ENCODE assay signal across 1 cellular context in genomic region chr14:23621204-23621931, GRCh38.
TF ChIP-seq lines count a peak whose summit lies in the region.

No MANE protein-coding gene starts in this region.

TF ChIP-seq in HepG2, 621 proteins besides CTCF, POLR2A, EP300 and RAD21 (continues in another document):
- no peak for TF ChIP-seq ZNF720 (CRISPR knock-in tag; IDR thresholded peaks at IDR 0.05)
- TF ChIP-seq ZNF251 (CRISPR knock-in tag; IDR thresholded peaks at IDR 0.05), result 0 out of 2 replicates have a peak, but pooled peaks have one; percentile 22
- TF ChIP-seq MEIS1 (CRISPR knock-in tag; IDR thresholded peaks at IDR 0.05; ENCODE audit: borderline replicate concordance), result no peak; the same call in 1 of the 2 replicates
- no peak for TF ChIP-seq CREM (IDR thresholded peaks at IDR 0.05)
- TF ChIP-seq CREM (CRISPR knock-in tag; IDR thresholded peaks at IDR 0.05), result no peak
- no peak for TF ChIP-seq POLR2AphosphoS5 (IDR thresholded peaks at IDR 0.05; ENCODE audit: low read depth, low read length)
- TF ChIP-seq, protein P1, sequence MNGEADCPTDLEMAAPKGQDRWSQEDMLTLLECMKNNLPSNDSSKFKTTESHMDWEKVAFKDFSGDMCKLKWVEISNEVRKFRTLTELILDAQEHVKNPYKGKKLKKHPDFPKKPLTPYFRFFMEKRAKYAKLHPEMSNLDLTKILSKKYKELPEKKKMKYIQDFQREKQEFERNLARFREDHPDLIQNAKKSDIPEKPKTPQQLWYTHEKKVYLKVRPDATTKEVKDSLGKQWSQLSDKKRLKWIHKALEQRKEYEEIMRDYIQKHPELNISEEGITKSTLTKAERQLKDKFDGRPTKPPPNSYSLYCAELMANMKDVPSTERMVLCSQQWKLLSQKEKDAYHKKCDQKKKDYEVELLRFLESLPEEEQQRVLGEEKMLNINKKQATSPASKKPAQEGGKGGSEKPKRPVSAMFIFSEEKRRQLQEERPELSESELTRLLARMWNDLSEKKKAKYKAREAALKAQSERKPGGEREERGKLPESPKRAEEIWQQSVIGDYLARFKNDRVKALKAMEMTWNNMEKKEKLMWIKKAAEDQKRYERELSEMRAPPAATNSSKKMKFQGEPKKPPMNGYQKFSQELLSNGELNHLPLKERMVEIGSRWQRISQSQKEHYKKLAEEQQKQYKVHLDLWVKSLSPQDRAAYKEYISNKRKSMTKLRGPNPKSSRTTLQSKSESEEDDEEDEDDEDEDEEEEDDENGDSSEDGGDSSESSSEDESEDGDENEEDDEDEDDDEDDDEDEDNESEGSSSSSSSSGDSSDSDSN (CRISPR knock-in tag; IDR thresholded peaks at IDR 0.05), result no peak
- peak; percentile 50; the same call in 1 of the 2 replicates for TF ChIP-seq YEATS2 (CRISPR knock-in tag; IDR thresholded peaks at IDR 0.05; ENCODE audit: borderline replicate concordance)
- TF ChIP-seq, protein P2, sequence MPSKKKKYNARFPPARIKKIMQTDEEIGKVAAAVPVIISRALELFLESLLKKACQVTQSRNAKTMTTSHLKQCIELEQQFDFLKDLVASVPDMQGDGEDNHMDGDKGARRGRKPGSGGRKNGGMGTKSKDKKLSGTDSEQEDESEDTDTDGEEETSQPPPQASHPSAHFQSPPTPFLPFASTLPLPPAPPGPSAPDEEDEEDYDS (CRISPR knock-in tag; IDR thresholded peaks at IDR 0.05), result no peak
- 0 out of 2 replicates have a peak, but pooled peaks have one; percentile 36 for TF ChIP-seq ZNF580 (CRISPR knock-in tag; IDR thresholded peaks at IDR 0.05; ENCODE audit: borderline replicate concordance, low read depth)
- no peak for TF ChIP-seq JUNB (CRISPR knock-in tag; IDR thresholded peaks at IDR 0.05; ENCODE audit: borderline replicate concordance)
- no peak for TF ChIP-seq ZNF747 (CRISPR knock-in tag; IDR thresholded peaks at IDR 0.05; ENCODE audit: borderline replicate concordance)
- TF ChIP-seq HIC2 (CRISPR knock-in tag; IDR thresholded peaks at IDR 0.05; ENCODE audit: low read depth), result 0 out of 2 replicates have a peak, but pooled peaks have one; percentile 33
- no peak for TF ChIP-seq ZNF549 (CRISPR knock-in tag; IDR thresholded peaks at IDR 0.05)
- TF ChIP-seq RELA (CRISPR knock-in tag; IDR thresholded peaks at IDR 0.05), result no peak
- no peak for TF ChIP-seq ZNF513 (CRISPR knock-in tag; conservative IDR thresholded peaks at IDR 0.05)
- no peak for TF ChIP-seq ZNF225 (CRISPR knock-in tag; IDR thresholded peaks at IDR 0.05)
- 0 out of 2 replicates have a peak, but pooled peaks have one; percentile 46 for TF ChIP-seq FOXC1 (CRISPR knock-in tag; IDR thresholded peaks at IDR 0.05; ENCODE audit: borderline replicate concordance)
- TF ChIP-seq ZNF772 (CRISPR knock-in tag; IDR thresholded peaks at IDR 0.05), result no peak
- no peak for TF ChIP-seq SOX5 (CRISPR knock-in tag; IDR thresholded peaks at IDR 0.05; ENCODE audit: borderline replicate concordance)
- no peak; the same call in 1 of the 2 replicates for TF ChIP-seq HMGXB3 (CRISPR knock-in tag; IDR thresholded peaks at IDR 0.05; ENCODE audit: borderline replicate concordance)
- no peak for TF ChIP-seq SIN3B (IDR thresholded peaks at IDR 0.05; ENCODE audit: low read length)
- no peak for TF ChIP-seq ELF4 (CRISPR knock-in tag; IDR thresholded peaks at IDR 0.05; ENCODE audit: borderline replicate concordance)
- TF ChIP-seq ZNF777 (CRISPR knock-in tag; IDR thresholded peaks at IDR 0.05), result no peak
- no peak for TF ChIP-seq SKI (IDR thresholded peaks at IDR 0.05; ENCODE audit: partially characterized antibody)
- TF ChIP-seq, protein P3, sequence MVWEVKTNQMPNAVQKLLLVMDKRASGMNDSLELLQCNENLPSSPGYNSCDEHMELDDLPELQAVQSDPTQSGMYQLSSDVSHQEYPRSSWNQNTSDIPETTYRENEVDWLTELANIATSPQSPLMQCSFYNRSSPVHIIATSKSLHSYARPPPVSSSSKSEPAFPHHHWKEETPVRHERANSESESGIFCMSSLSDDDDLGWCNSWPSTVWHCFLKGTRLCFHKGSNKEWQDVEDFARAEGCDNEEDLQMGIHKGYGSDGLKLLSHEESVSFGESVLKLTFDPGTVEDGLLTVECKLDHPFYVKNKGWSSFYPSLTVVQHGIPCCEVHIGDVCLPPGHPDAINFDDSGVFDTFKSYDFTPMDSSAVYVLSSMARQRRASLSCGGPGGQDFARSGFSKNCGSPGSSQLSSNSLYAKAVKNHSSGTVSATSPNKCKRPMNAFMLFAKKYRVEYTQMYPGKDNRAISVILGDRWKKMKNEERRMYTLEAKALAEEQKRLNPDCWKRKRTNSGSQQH (CRISPR knock-in tag; IDR thresholded peaks at IDR 0.05; ENCODE audit: low read depth), result no peak
- TF ChIP-seq CSRNP1 (CRISPR knock-in tag; IDR thresholded peaks at IDR 0.05), result no peak
- TF ChIP-seq, protein P4, sequence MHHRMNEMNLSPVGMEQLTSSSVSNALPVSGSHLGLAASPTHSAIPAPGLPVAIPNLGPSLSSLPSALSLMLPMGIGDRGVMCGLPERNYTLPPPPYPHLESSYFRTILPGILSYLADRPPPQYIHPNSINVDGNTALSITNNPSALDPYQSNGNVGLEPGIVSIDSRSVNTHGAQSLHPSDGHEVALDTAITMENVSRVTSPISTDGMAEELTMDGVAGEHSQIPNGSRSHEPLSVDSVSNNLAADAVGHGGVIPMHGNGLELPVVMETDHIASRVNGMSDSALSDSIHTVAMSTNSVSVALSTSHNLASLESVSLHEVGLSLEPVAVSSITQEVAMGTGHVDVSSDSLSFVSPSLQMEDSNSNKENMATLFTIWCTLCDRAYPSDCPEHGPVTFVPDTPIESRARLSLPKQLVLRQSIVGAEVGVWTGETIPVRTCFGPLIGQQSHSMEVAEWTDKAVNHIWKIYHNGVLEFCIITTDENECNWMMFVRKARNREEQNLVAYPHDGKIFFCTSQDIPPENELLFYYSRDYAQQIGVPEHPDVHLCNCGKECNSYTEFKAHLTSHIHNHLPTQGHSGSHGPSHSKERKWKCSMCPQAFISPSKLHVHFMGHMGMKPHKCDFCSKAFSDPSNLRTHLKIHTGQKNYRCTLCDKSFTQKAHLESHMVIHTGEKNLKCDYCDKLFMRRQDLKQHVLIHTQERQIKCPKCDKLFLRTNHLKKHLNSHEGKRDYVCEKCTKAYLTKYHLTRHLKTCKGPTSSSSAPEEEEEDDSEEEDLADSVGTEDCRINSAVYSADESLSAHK (CRISPR knock-in tag; IDR thresholded peaks at IDR 0.05; ENCODE audit: borderline replicate concordance), result no peak
- TF ChIP-seq ZNF503 (CRISPR knock-in tag; IDR thresholded peaks at IDR 0.05), result no peak
- no peak for TF ChIP-seq ZSCAN12 (CRISPR knock-in tag; IDR thresholded peaks at IDR 0.05)
- TF ChIP-seq ZNF496 (CRISPR knock-in tag; IDR thresholded peaks at IDR 0.05; ENCODE audit: insufficient replicate concordance), result no peak
